ENCODE assay signal across 1 cellular context in the genomic region with DNA sequence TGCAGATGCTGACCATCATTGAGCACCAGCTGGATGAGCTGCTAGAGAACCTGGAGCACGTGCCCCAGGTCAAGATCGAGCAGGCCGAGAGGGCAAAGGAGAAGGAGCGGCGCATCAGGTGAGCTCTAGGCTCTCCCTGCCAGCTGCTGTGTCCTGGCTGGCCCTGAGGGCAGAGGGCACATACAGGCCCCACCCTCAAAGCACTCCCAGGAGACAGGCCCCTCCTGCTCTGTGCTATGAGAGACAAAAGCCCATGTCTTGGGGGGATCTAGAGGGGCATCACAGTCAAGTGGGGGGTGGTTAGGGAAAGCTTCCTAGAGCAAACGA.
TF ChIP-seq lines count a peak whose summit lies in the region.

No MANE protein-coding gene starts in this region.

TF ChIP-seq in HepG2, 621 proteins besides CTCF, POLR2A, EP300 and RAD21:
- TF ChIP-seq ZNF550 (CRISPR knock-in tag; IDR thresholded peaks at IDR 0.05; ENCODE audit: borderline replicate concordance) = no peak
- TF ChIP-seq NCOA1 (CRISPR knock-in tag; IDR thresholded peaks at IDR 0.05) = no peak
- TF ChIP-seq ZNF547 (CRISPR knock-in tag; IDR thresholded peaks at IDR 0.05) = no peak
- TF ChIP-seq, protein P1, sequence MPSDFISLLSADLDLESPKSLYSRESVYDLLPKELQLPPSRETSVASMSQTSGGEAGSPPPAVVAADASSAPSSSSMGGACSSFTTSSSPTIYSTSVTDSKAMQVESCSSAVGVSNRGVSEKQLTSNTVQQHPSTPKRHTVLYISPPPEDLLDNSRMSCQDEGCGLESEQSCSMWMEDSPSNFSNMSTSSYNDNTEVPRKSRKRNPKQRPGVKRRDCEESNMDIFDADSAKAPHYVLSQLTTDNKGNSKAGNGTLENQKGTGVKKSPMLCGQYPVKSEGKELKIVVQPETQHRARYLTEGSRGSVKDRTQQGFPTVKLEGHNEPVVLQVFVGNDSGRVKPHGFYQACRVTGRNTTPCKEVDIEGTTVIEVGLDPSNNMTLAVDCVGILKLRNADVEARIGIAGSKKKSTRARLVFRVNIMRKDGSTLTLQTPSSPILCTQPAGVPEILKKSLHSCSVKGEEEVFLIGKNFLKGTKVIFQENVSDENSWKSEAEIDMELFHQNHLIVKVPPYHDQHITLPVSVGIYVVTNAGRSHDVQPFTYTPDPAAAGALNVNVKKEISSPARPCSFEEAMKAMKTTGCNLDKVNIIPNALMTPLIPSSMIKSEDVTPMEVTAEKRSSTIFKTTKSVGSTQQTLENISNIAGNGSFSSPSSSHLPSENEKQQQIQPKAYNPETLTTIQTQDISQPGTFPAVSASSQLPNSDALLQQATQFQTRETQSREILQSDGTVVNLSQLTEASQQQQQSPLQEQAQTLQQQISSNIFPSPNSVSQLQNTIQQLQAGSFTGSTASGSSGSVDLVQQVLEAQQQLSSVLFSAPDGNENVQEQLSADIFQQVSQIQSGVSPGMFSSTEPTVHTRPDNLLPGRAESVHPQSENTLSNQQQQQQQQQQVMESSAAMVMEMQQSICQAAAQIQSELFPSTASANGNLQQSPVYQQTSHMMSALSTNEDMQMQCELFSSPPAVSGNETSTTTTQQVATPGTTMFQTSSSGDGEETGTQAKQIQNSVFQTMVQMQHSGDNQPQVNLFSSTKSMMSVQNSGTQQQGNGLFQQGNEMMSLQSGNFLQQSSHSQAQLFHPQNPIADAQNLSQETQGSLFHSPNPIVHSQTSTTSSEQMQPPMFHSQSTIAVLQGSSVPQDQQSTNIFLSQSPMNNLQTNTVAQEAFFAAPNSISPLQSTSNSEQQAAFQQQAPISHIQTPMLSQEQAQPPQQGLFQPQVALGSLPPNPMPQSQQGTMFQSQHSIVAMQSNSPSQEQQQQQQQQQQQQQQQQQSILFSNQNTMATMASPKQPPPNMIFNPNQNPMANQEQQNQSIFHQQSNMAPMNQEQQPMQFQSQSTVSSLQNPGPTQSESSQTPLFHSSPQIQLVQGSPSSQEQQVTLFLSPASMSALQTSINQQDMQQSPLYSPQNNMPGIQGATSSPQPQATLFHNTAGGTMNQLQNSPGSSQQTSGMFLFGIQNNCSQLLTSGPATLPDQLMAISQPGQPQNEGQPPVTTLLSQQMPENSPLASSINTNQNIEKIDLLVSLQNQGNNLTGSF (CRISPR knock-in tag; IDR thresholded peaks at IDR 0.05) = no peak
- TF ChIP-seq, protein P2, sequence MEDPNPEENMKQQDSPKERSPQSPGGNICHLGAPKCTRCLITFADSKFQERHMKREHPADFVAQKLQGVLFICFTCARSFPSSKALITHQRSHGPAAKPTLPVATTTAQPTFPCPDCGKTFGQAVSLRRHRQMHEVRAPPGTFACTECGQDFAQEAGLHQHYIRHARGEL (CRISPR knock-in tag; IDR thresholded peaks at IDR 0.05) = no peak
- TF ChIP-seq ZNF879 (CRISPR knock-in tag; IDR thresholded peaks at IDR 0.05) = no peak
- no peak for TF ChIP-seq MED1 (CRISPR knock-in tag; IDR thresholded peaks at IDR 0.05)
